Comparison of ENCODE assay signal across 1 cellular context in genomic region chr14:64364907-64365306, GRCh38.
TF ChIP-seq lines count a peak whose summit lies in the region.

No MANE protein-coding gene starts in this region.

TF ChIP-seq in K562, 482 proteins besides CTCF, POLR2A, EP300 and RAD21 (continued from another document):
- TF ChIP-seq CBX3 (IDR thresholded peaks at IDR 0.05; ENCODE audit: borderline replicate concordance in 1 of 2, low read length in 2 of 2) (no peak), TAF9B (IDR thresholded peaks at IDR 0.05; ENCODE audit: partially characterized antibody) (no peak), ZNF3 (CRISPR knock-in tag; IDR thresholded peaks at IDR 0.05) (no peak), RBFOX2 (IDR thresholded peaks at IDR 0.05; ENCODE audit: low read depth, low read length) (no peak), SP2 (IDR thresholded peaks at IDR 0.05; ENCODE audit: extremely low read depth, low read depth, low read length, poor library complexity, severe bottlenecking) (no peak), CHD4 (IDR thresholded peaks at IDR 0.05; ENCODE audit: insufficient read depth, insufficient replicate concordance, low read depth, low read length, poor library complexity, severe bottlenecking) (no peak), C11orf30 (IDR thresholded peaks at IDR 0.05; ENCODE audit: low read depth) (0 out of 2 replicates have a peak, but pooled peaks have one; percentile 4), CEBPG (CRISPR knock-in tag; IDR thresholded peaks at IDR 0.05) (0 out of 2 replicates have a peak, but pooled peaks have one; percentile 42), CEBPG (tag; conservative IDR thresholded peaks at IDR 0.05 in 1 of 2, IDR thresholded peaks at IDR 0.05 in 1 of 2) (no peak), JUND (IDR thresholded peaks at IDR 0.05; ENCODE audit: borderline replicate concordance, low read depth, low read length) (peak; percentile 46; the same call in 1 of the 2 replicates), JUND (tag; IDR thresholded peaks at IDR 0.05; ENCODE audit: borderline replicate concordance, low read depth, low read length) (no peak; the same call in 2 of the 3 replicates), ZNF561 (CRISPR knock-in tag; conservative IDR thresholded peaks at IDR 0.05) (no peak), CXXC5 (CRISPR knock-in tag; IDR thresholded peaks at IDR 0.05) (0 out of 2 replicates have a peak, but pooled peaks have one; percentile 48)
TF ChIP-seq in K562: peak in this region for 6.
